ENCODE assay signal across 19 cellular contexts in genomic region chr7:128874140-128875031, GRCh38. TPM values are rescaled to one million over a fixed set of nuclear protein-coding genes. Genes with fewer than 3 reads are reported as not detected.
DNase-seq lines count a peak whose midpoint lies in the region; ATAC-seq, FAIRE-seq and TF ChIP-seq lines count a peak whose summit lies in the region.
"Had no signal": no experiment of that assay in that cellular context is flagged by ENCODE, and none has a peak within 500 bp of the region (broad histone marks: within the 10 kb centered on the region; RNA-seq: fewer than 3 reads in every experiment).

No MANE protein-coding gene starts in this region.

- no peak overlapping the region for H3K4ac ChIP-seq in trophoblast cell (ENCODE audit: low read depth, low read length)

- H4K91ac ChIP-seq in trophoblast cell (ENCODE audit: low read depth, low read length) = peak overlapping the region; percentile 67

- TF ChIP-seq EP300 in K562 (IDR thresholded peaks at IDR 0.05; ENCODE audit: low read length) = no peak

- no peak overlapping the region for H2BK120ac ChIP-seq in trophoblast cell (ENCODE audit: insufficient read depth, low read length, poor library complexity)

- no peak overlapping the region for H3K23ac ChIP-seq in trophoblast cell (ENCODE audit: low read length)

- TF ChIP-seq POLR2A in K562 (conservative IDR thresholded peaks at IDR 0.05) = no peak

- CTCF ChIA-PET in K562 (lab: Yijun Ruan, JAX; ENCODE audit: low intra/inter-chr PET ratio) = no interaction called here

- ATAC-seq in K562 = peak; percentile 18
- ATAC-seq: A549; activated CD4-positive, CD25-positive, alpha-beta regulatory T cell treated with anti-CD3 and anti-CD28 coated beads, Interleukin-2, amount 50 U/mL, for 24 hours; stimulated activated effector memory CD8-positive, alpha-beta T cell treated with anti-CD3 and anti-CD28 coated beads, Interleukin-12 subunit alpha, Interleukin-12 subunit beta, amount 100 ng/mL, for 72 hours had no signal

- H3K27me3 ChIP-seq in K562 (ENCODE audit: control insufficient read depth in 2 of 2, insufficient read depth in 2 of 2, low read length in 2 of 2) = no peaks in the 10 kb centered on the region
- peaks cover 14% of the 10 kb centered on the region for H3K27me3 ChIP-seq in trophoblast cell (ENCODE audit: insufficient read depth, low read length)

- H3K9me3 ChIP-seq in K562 (replicated peaks; ENCODE audit: control insufficient read depth, insufficient read depth, low read depth, low read length) (no peaks in the 10 kb centered on the region), trophoblast cell (ENCODE audit: insufficient read depth, low read depth, low read length) (no peaks in the 10 kb centered on the region)
- H3K9me3 ChIP-seq: A549, upper lobe of left lung had no signal

- intact Hi-C loops in K562 (cut with micrococcal nuclease) = no loop called here

- peak overlapping the region; percentile 54 for H3K18ac ChIP-seq in trophoblast cell (ENCODE audit: low read length)

- H3K36me3 ChIP-seq in K562 (ENCODE audit: control insufficient read depth, insufficient read depth, low read length) (no peaks in the 10 kb centered on the region), trophoblast cell (ENCODE audit: control insufficient read depth in 1 of 2, insufficient read depth in 2 of 2, low read length in 2 of 2) (no peaks in the 10 kb centered on the region)
- H3K36me3 ChIP-seq: upper lobe of left lung had no signal

- H3K4me1 ChIP-seq in K562 (replicated peaks in 1 of 2; ENCODE audit: control insufficient read depth in 2 of 2, insufficient read depth in 2 of 2, low read length in 2 of 2) (peaks cover 0 to 38% of the 10 kb centered on the region in 2 experiments; a peak in 3 of 5 replicates), trophoblast cell (ENCODE audit: control insufficient read depth in 1 of 2, insufficient read depth in 2 of 2, low read length in 2 of 2) (peaks cover 32 to 34% of the 10 kb centered on the region in 2 experiments)

- H2AFZ ChIP-seq in K562 (ENCODE audit: low read depth, low read length) = peak overlapping the region; percentile 36; the same call in 1 of the 2 replicates
- no peak overlapping the region for H2AFZ ChIP-seq in trophoblast cell (ENCODE audit: insufficient read depth, low read length, poor library complexity)

- H2BK5ac ChIP-seq in trophoblast cell (ENCODE audit: low read depth, low read length, poor library complexity) = no peak overlapping the region

- H3K9ac ChIP-seq in K562 (ENCODE audit: insufficient read depth in 1 of 2, low read depth in 2 of 2, low read length in 2 of 2) (peak overlapping the region in 1 of 2 experiments; percentile 80; a peak in 2 of 4 replicates), trophoblast cell (ENCODE audit: low read length) (no peak overlapping the region)

- H3K4me2 ChIP-seq in K562 (ENCODE audit: insufficient read depth, low read length) (no peak overlapping the region; the same call in 1 of the 2 replicates), trophoblast cell (ENCODE audit: low read length) (no peak overlapping the region)
- H3K4me2 ChIP-seq: A549 had no signal

- no peaks in the 10 kb centered on the region for H3K9me1 ChIP-seq in K562 (ENCODE audit: control insufficient read depth, insufficient read depth, low read length)

- TF ChIP-seq RAD21 in K562 (CRISPR knock-in tag; conservative IDR thresholded peaks at IDR 0.05 in 1 of 2, IDR thresholded peaks at IDR 0.05 in 1 of 2) = no peak

- H3K4me3 ChIP-seq in K562 (no peak overlapping the region), trophoblast cell (ENCODE audit: low read depth, low read length) (no peak overlapping the region)
- H3K4me3 ChIP-seq: A549, upper lobe of left lung had no signal

- no peaks in the 10 kb centered on the region for H3K79me2 ChIP-seq in K562 (ENCODE audit: control insufficient read depth, insufficient read depth, low read length)
- H3K79me2 ChIP-seq in trophoblast cell (ENCODE audit: control insufficient read depth, insufficient read depth, low read length, poor library complexity) = no peaks in the 10 kb centered on the region

- no peak for TF ChIP-seq CTCF in K562 (IDR thresholded peaks at IDR 0.05 in 2 of 3, conservative IDR thresholded peaks at IDR 0.05 in 1 of 3; ENCODE audit: insufficient read depth in 2 of 3, low read depth in 1 of 3, low read length in 3 of 3)

- peak overlapping the region; percentile 6 for H4K8ac ChIP-seq in trophoblast cell (ENCODE audit: low read depth, low read length)

- H4K20me1 ChIP-seq in K562 (replicated peaks; ENCODE audit: control insufficient read depth, insufficient read depth, low read length) = no peaks in the 10 kb centered on the region; the same call in 1 of the 2 replicates

- H4K12ac ChIP-seq in trophoblast cell (ENCODE audit: low read depth, low read length) = no peak overlapping the region

- WGBS in K562 (ENCODE audit: insufficient coverage, low coverage, missing lambda C conversion rate) = 43% methylated on average over 22 of the region's 22 CpGs
- no CpG with 5 or more reads among the region's 22 CpGs for whole genome bisulfite sequencing in trophoblast cell (ENCODE audit: extremely low coverage, insufficient coverage, insufficient read length)

- peak overlapping the region; percentile 36 for H3K14ac ChIP-seq in trophoblast cell (ENCODE audit: low read length)

- peak overlapping the region; percentile 37 for H2BK12ac ChIP-seq in trophoblast cell (ENCODE audit: low read length)

- no TSS peak for BruUV-seq in K562 (replicated peaks; lab: Mats Ljungman, UMichigan)

- peak; percentile 11 for FAIRE-seq in K562 (lab: Jason Lieb, UNC)
- FAIRE-seq: A549, colon had no signal

- H3K79me1 ChIP-seq in trophoblast cell (ENCODE audit: low read length) = peaks cover 15% of the 10 kb centered on the region

- no peak overlapping the region for H3K27ac ChIP-seq in K562 (ENCODE audit: extremely low read depth, low read depth, low read length)
- H3K27ac ChIP-seq in trophoblast cell (ENCODE audit: low read depth, low read length) = no peak overlapping the region
- H3K27ac ChIP-seq: A549, RWPE1, upper lobe of left lung had no signal

- H2AK5ac ChIP-seq in trophoblast cell (ENCODE audit: low read length) = peak overlapping the region; percentile 80

- in situ Hi-C loops in K562 (cut with MboI) = loop anchor here (5.0 kb wide), 1 partner anchor 397 kb away; the partner anchor contains the start of gene METTL2B

- POLR2A ChIA-PET in K562 (lab: Yijun Ruan, JAX) = interaction anchor here (0.5 to 2.9 kb wide), 4 partner anchors 9 to 81 kb away, joined by 3 to 14 read pairs (median 4); partner anchors contain the start of gene ATP6V1F

- DNase-seq in NCI-H748 (lab: John Stamatoyannopoulos, UW; ENCODE audit: unreplicated experiment) (peak; percentile 18), NCI-H748 treated with DMSO at 0.1 percent for 48 hours (lab: John Stamatoyannopoulos, UW) (no peak), NCI-H2029 treated with DMSO at 0.1 percent for 48 hours (lab: John Stamatoyannopoulos, UW) (peak; percentile 39), K562 (ENCODE audit: extremely low read depth in 1 of 4, low spot score in 3 of 4) (peak in 3 of 4 experiments; percentile 49 to 68 (median 62)), trophoblast cell (no peak), NCI-H226 (no peak), NCI-H446 (lab: John Stamatoyannopoulos, UW) (no peak), cortex of kidney (lab: John Stamatoyannopoulos, UW) (no peak)
- DNase-seq: CD4-positive, CD25-positive, alpha-beta regulatory T cell; erythroblast; H9; immature natural killer cell; IMR-90 had no signal

RNA-seq across cellular contexts. Expression of gene ATP6V1F, which starts 11.7 kb away (rescaled TPM):
- 21.6 and 54.5 TPM in 2 replicates for total RNA-seq in K562 (2011; cell fraction: chromatin; rRNA removed; ENCODE audit: low replicate concordance)
- total RNA-seq in K562 (2011; cell fraction: nucleolus; rRNA removed) = 72.7 and 74.7 TPM in 2 replicates
- 70.9 and 89.2 TPM in 2 replicates for total RNA-seq in K562 (2011; cell fraction: nucleoplasm; rRNA removed)
- total RNA-seq in K562 (2014; rRNA removed) (265 and 341 TPM in 2 replicates), K562 (2014; rRNA removed; fragmentation: Illumina TruSeq; extraction: Trizol) (174 and 206 TPM in 2 replicates), K562 (2015; rRNA removed; fragmentation: Illumina TruSeq; extraction: Trizol) (332 and 336 TPM in 2 replicates), K562 (2021) (378 and 393 TPM in 2 replicates)
- polyA plus RNA-seq in K562 (2011; rRNA removed) (507 and 542 TPM in 2 replicates), K562 (2014; fragmentation: Illumina TruSeq; extraction: Trizol) (604 and 714 TPM in 2 replicates), K562 (2014; fragmentation: Nextera tagmentation; extraction: Ambion mirVana) (1,000 to 10,000 TPM in 1 of 2 experiments, 100 to 1,000 TPM in 1; 733 to 1,123 TPM), K562 (2014; rRNA removed) (568 and 645 TPM in 2 replicates)
- 869 and 1,641 TPM in 2 replicates for polyA plus RNA-seq in K562 (2011; cell fraction: cytosol; rRNA removed)
- polyA plus RNA-seq in K562 (2011; cell fraction: nucleus; rRNA removed) = 256 and 267 TPM in 2 replicates
- polyA plus RNA-seq in K562 (2012) = 454 and 820 TPM in 2 replicates
- polyA minus RNA-seq in K562 (2011; rRNA and poly(A)+ RNA removed) = 83.2 and 101 TPM in 2 replicates
- polyA minus RNA-seq in K562 (2011; cell fraction: cytosol; rRNA and poly(A)+ RNA removed) = 93.9 and 97.2 TPM in 2 replicates
- 35.3 and 68.5 TPM in 2 replicates for polyA minus RNA-seq in K562 (2011; cell fraction: nucleus; rRNA and poly(A)+ RNA removed)
- 282 and 295 TPM in 2 replicates for polyA plus RNA-seq in trophoblast cell (2013)

RNA-seq across cellular contexts. Expression of gene KCP, which starts 36.1 kb away (rescaled TPM):
- total RNA-seq in K562 (2011; cell fraction: chromatin; rRNA removed; ENCODE audit: low replicate concordance) = 0.19 and 2.1 TPM in 2 replicates
- total RNA-seq in K562 (2011; cell fraction: nucleolus; rRNA removed) = 0.79 and 1.3 TPM in 2 replicates
- total RNA-seq in K562 (2011; cell fraction: nucleoplasm; rRNA removed) = 0.73 and 0.84 TPM in 2 replicates
- total RNA-seq in K562 (2014; rRNA removed) (0.09 TPM in 1 of 2 replicates, not detected in the other), K562 (2014; rRNA removed; fragmentation: Illumina TruSeq; extraction: Trizol) (not detected in 2 replicates), K562 (2015; rRNA removed; fragmentation: Illumina TruSeq; extraction: Trizol) (0.15 TPM in 1 of 2 replicates, not detected in the other), K562 (2021) (0.16 TPM in 1 of 2 replicates, not detected in the other)
- polyA plus RNA-seq in K562 (2011; rRNA removed) (0.07 and 0.09 TPM in 2 replicates), K562 (2014; fragmentation: Illumina TruSeq; extraction: Trizol) (not detected in 2 replicates), K562 (2014; fragmentation: Nextera tagmentation; extraction: Ambion mirVana) (under 1 TPM; 0.06 to 0.17 TPM), K562 (2014; rRNA removed) (0.09 and 0.15 TPM in 2 replicates)
- polyA plus RNA-seq in K562 (2011; cell fraction: cytosol; rRNA removed) = 0.15 TPM in 1 of 2 replicates, not detected in the other
- 0.86 and 1.5 TPM in 2 replicates for polyA plus RNA-seq in K562 (2011; cell fraction: nucleus; rRNA removed)
- polyA plus RNA-seq in K562 (2012) = 0.34 and 3.9 TPM in 2 replicates
- 0.11 TPM in 1 of 2 replicates, not detected in the other for polyA minus RNA-seq in K562 (2011; rRNA and poly(A)+ RNA removed)
- polyA minus RNA-seq in K562 (2011; cell fraction: cytosol; rRNA and poly(A)+ RNA removed) = not detected in 2 replicates
- polyA minus RNA-seq in K562 (2011; cell fraction: nucleus; rRNA and poly(A)+ RNA removed) = 0.54 and 0.67 TPM in 2 replicates
- polyA plus RNA-seq in trophoblast cell (2013) = 0.41 and 0.42 TPM in 2 replicates
- total RNA-seq: IMR-90 had no signal

RNA-seq across cellular contexts. Expression of gene FLNC, which starts 44.2 kb away (rescaled TPM):
- 62.5 and 206 TPM in 2 replicates for total RNA-seq in K562 (2011; cell fraction: chromatin; rRNA removed; ENCODE audit: low replicate concordance)
- 132 and 134 TPM in 2 replicates for total RNA-seq in K562 (2011; cell fraction: nucleolus; rRNA removed)
- total RNA-seq in K562 (2011; cell fraction: nucleoplasm; rRNA removed) = 72.1 and 81.0 TPM in 2 replicates
- total RNA-seq in K562 (2014; rRNA removed) (60.7 and 94.5 TPM in 2 replicates), K562 (2014; rRNA removed; fragmentation: Illumina TruSeq; extraction: Trizol) (11.4 and 18.2 TPM in 2 replicates), K562 (2015; rRNA removed; fragmentation: Illumina TruSeq; extraction: Trizol) (28.8 and 33.3 TPM in 2 replicates), K562 (2021) (148 and 155 TPM in 2 replicates)
- polyA plus RNA-seq in K562 (2011; rRNA removed) (10.3 and 11.4 TPM in 2 replicates), K562 (2014; fragmentation: Illumina TruSeq; extraction: Trizol) (32.8 and 55.3 TPM in 2 replicates), K562 (2014; fragmentation: Nextera tagmentation; extraction: Ambion mirVana) (1 to 10 TPM in 1 of 2 experiments, under 1 TPM in 1; 0.90 to 1.1 TPM), K562 (2014; rRNA removed) (29.0 and 34.7 TPM in 2 replicates)
- polyA plus RNA-seq in K562 (2011; cell fraction: cytosol; rRNA removed) = 11.4 and 26.8 TPM in 2 replicates
- 58.5 and 126 TPM in 2 replicates for polyA plus RNA-seq in K562 (2011; cell fraction: nucleus; rRNA removed)
- 66.6 and 106 TPM in 2 replicates for polyA plus RNA-seq in K562 (2012)
- 15.1 and 41.9 TPM in 2 replicates for polyA minus RNA-seq in K562 (2011; rRNA and poly(A)+ RNA removed)
- 127 and 146 TPM in 2 replicates for polyA minus RNA-seq in K562 (2011; cell fraction: cytosol; rRNA and poly(A)+ RNA removed)
- 53.1 and 53.6 TPM in 2 replicates for polyA minus RNA-seq in K562 (2011; cell fraction: nucleus; rRNA and poly(A)+ RNA removed)
- polyA plus RNA-seq in trophoblast cell (2013) = 81.4 and 85.6 TPM in 2 replicates
- total RNA-seq: CD4-positive, CD25-positive, alpha-beta regulatory T cell had no signal
- polyA plus RNA-seq: CD4-positive, CD25-positive, alpha-beta regulatory T cell; immature natural killer cell had no signal

Comparison
In these comparisons a context has a peak if more than half of its experiments do, and no peak if none do; other contexts are left out.
1. DNase-seq: peak in NCI-H748 (single experiment), NCI-H2029 treated with DMSO at 0.1 percent for 48 hours (single experiment) and K562 (3 of 4); none in NCI-H748 treated with DMSO at 0.1 percent for 48 hours (single experiment), trophoblast cell (0 of 2), NCI-H226 (single experiment), NCI-H446 (0 of 2) and cortex of kidney (single experiment).